ENCODE assay signal across 8 cellular contexts in genomic region chr1:28369225-28369517, GRCh38. TPM values are rescaled to one million over a fixed set of nuclear protein-coding genes. Genes with fewer than 3 reads are reported as not detected.
DNase-seq lines count a peak whose midpoint lies in the region; ATAC-seq and TF ChIP-seq lines count a peak whose summit lies in the region.

No MANE protein-coding gene starts in this region.

- peak overlapping the region; percentile 94 for H3K27ac Mint-ChIP-seq in activated T-cell treated with anti-CD3 and anti-CD28 coated beads, Interleukin-2, amount 50 U/mL, for 24 hours

- no peaks in the 10 kb centered on the region for H3K9me3 ChIP-seq in tibial nerve

- no peak for TF ChIP-seq CTCF in astrocyte of the cerebellum (IDR thresholded peaks at IDR 0.05; ENCODE audit: low read depth, low read length, missing control alignments)
- TF ChIP-seq CTCF in lower leg skin (IDR thresholded peaks at IDR 0.05): no peak
- TF ChIP-seq CTCF in tibial nerve (IDR thresholded peaks at IDR 0.05): no peak

- H3K4me3 ChIP-seq in astrocyte of the cerebellum (ENCODE audit: low read depth, low read length) (peak overlapping the region; percentile 91), lower leg skin (ENCODE audit: low read depth, poor library complexity, severe bottlenecking) (peak overlapping the region; percentile 82), tibial nerve (peak overlapping the region; percentile 85 to 95 (median 93))

- in situ Hi-C loops in astrocyte of the cerebellum (cut with HindIII; ENCODE audit: low sequenced_read_pairs): no loop called here

- no peaks in the 10 kb centered on the region for H3K36me3 ChIP-seq in tibial nerve

- H3K27me3 ChIP-seq in tibial nerve: no peaks in the 10 kb centered on the region

- DNase-seq in activated T-cell treated with anti-CD3 and anti-CD28 coated beads, Interleukin-2, amount 50 U/mL, for 24 hours: no peak
- DNase-seq in activated T-cell treated with anti-CD3 and anti-CD28 coated beads for 4 hours (no peak), astrocyte of the cerebellum (ENCODE audit: low read depth) (no peak), lower leg skin (ENCODE audit: low spot score in 2 of 2) (no peak), tibial nerve (ENCODE audit: low spot score in 2 of 2) (no peak), mucosa of gallbladder (ENCODE audit: low spot score) (no peak)

- H3K4me3 Mint-ChIP-seq in activated T-cell treated with anti-CD3 and anti-CD28 coated beads, Interleukin-2, amount 50 U/mL, for 24 hours: peak overlapping the region; percentile 96

- no peak for ATAC-seq in HG02588 (IDR thresholded peaks at IDR 0.05; ENCODE audit: unreplicated experiment)
- no peak for ATAC-seq in GM18520 (IDR thresholded peaks at IDR 0.05; ENCODE audit: unreplicated experiment)

- no peaks in the 10 kb centered on the region for H3K27me3 Mint-ChIP-seq in activated T-cell treated with anti-CD3 and anti-CD28 coated beads, Interleukin-2, amount 50 U/mL, for 24 hours

- 47 to 56% methylated on average over 2 of the region's 2 CpGs for WGBS in lower leg skin, 2 donors
- 45 to 50% methylated on average over 2 of the region's 2 CpGs for WGBS in tibial nerve, 2 donors

- H3K9me3 Mint-ChIP-seq in activated T-cell treated with anti-CD3 and anti-CD28 coated beads, Interleukin-2, amount 50 U/mL, for 24 hours: no peaks in the 10 kb centered on the region

- H3K4me1 ChIP-seq in tibial nerve: peaks cover 0 to 33% (median 7%) of the 10 kb centered on the region in 4 donors

- intact Hi-C loops in lower leg skin (cut with DNase I; ENCODE audit: low total_unique reads): no loop called here

- peak overlapping the region in 3 of 4 donors; percentile 85 to 97 (median 96) for H3K27ac ChIP-seq in tibial nerve

- H3K4me1 Mint-ChIP-seq in activated T-cell treated with anti-CD3 and anti-CD28 coated beads, Interleukin-2, amount 50 U/mL, for 24 hours (ENCODE audit: low read depth): peaks cover 32% of the 10 kb centered on the region

- peaks cover 24% of the 10 kb centered on the region for H3K36me3 Mint-ChIP-seq in activated T-cell treated with anti-CD3 and anti-CD28 coated beads, Interleukin-2, amount 50 U/mL, for 24 hours (ENCODE audit: low read depth)

- TF ChIP-seq EP300 in tibial nerve (IDR thresholded peaks at IDR 0.05): no peak

- TF ChIP-seq POLR2A in lower leg skin (IDR thresholded peaks at IDR 0.05) (no peak), tibial nerve (IDR thresholded peaks at IDR 0.05) (no peak)

RNA-seq across cellular contexts. Expression of gene PHACTR4, which starts 0.4 kb away (rescaled TPM):
- total RNA-seq in lower leg skin (10 to 100 TPM; 32.8 to 54.1 (median 51.2) TPM), tibial nerve (10 to 100 TPM; 25.1 to 38.7 (median 33.6) TPM), mucosa of gallbladder (36.5 TPM)

RNA-seq across cellular contexts. Expression of gene MED18, which starts 40.3 kb away (rescaled TPM):
- total RNA-seq in lower leg skin (10 to 100 TPM; 12.2 to 23.3 (median 19.2) TPM), tibial nerve (10 to 100 TPM in 2 of 4 donors, 1 to 10 TPM in 2; 9.4 to 21.2 (median 12.0) TPM), mucosa of gallbladder (13.1 TPM)
